Comparison of ENCODE assay signal across 3 cellular contexts in genomic region chr3:33914731-33915389, GRCh38.
TF ChIP-seq lines count a peak whose summit lies in the region.

No MANE protein-coding gene starts in this region.

TF ChIP-seq in SK-N-SH, 30 proteins besides CTCF, POLR2A, EP300 and RAD21 (continued from another document):
- TF ChIP-seq RCOR1 (IDR thresholded peaks at IDR 0.05; ENCODE audit: low read length) (no peak), POLR2AphosphoS5 (IDR thresholded peaks at IDR 0.05; ENCODE audit: low read depth, low read length) (no peak), ELF1 (IDR thresholded peaks at IDR 0.05) (no peak), TEAD4 (IDR thresholded peaks at IDR 0.05; ENCODE audit: borderline replicate concordance, insufficient read depth) (no peak), JUND (IDR thresholded peaks at IDR 0.05) (no peak), NFIC (IDR thresholded peaks at IDR 0.05; ENCODE audit: borderline replicate concordance) (no peak)
- TF ChIP-seq, protein P1, sequence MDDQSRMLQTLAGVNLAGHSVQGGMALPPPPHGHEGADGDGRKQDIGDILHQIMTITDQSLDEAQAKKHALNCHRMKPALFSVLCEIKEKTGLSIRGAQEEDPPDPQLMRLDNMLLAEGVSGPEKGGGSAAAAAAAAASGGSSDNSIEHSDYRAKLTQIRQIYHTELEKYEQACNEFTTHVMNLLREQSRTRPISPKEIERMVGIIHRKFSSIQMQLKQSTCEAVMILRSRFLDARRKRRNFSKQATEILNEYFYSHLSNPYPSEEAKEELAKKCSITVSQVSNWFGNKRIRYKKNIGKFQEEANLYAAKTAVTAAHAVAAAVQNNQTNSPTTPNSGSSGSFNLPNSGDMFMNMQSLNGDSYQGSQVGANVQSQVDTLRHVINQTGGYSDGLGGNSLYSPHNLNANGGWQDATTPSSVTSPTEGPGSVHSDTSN (IDR thresholded peaks at IDR 0.05) = no peak
- TF ChIP-seq, protein P2, sequence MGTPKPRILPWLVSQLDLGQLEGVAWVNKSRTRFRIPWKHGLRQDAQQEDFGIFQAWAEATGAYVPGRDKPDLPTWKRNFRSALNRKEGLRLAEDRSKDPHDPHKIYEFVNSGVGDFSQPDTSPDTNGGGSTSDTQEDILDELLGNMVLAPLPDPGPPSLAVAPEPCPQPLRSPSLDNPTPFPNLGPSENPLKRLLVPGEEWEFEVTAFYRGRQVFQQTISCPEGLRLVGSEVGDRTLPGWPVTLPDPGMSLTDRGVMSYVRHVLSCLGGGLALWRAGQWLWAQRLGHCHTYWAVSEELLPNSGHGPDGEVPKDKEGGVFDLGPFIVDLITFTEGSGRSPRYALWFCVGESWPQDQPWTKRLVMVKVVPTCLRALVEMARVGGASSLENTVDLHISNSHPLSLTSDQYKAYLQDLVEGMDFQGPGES (IDR thresholded peaks at IDR 0.05; ENCODE audit: low read depth, low read length) = no peak
TF ChIP-seq in SK-N-SH: peak in this region for 0.

TF ChIP-seq in SK-N-SH treated with all-trans-retinoic acid at 6 μM for 48 hours, 23 proteins besides CTCF, POLR2A, EP300 and RAD21 (continued from another document):
- TF ChIP-seq, protein P3, sequence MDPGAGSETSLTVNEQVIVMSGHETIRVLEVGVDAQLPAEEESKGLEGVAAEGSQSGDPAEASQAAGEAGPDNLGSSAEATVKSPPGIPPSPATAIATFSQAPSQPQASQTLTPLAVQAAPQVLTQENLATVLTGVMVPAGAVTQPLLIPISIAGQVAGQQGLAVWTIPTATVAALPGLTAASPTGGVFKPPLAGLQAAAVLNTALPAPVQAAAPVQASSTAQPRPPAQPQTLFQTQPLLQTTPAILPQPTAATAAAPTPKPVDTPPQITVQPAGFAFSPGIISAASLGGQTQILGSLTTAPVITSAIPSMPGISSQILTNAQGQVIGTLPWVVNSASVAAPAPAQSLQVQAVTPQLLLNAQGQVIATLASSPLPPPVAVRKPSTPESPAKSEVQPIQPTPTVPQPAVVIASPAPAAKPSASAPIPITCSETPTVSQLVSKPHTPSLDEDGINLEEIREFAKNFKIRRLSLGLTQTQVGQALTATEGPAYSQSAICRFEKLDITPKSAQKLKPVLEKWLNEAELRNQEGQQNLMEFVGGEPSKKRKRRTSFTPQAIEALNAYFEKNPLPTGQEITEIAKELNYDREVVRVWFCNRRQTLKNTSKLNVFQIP (CRISPR knock-in tag; IDR thresholded peaks at IDR 0.05; ENCODE audit: borderline replicate concordance, low read depth) = no peak
- TF ChIP-seq PPARA (CRISPR knock-in tag; IDR thresholded peaks at IDR 0.05; ENCODE audit: borderline replicate concordance) = no peak
- no peak for TF ChIP-seq BACH2 (CRISPR knock-in tag; IDR thresholded peaks at IDR 0.05; ENCODE audit: borderline replicate concordance)
- TF ChIP-seq, protein P4, sequence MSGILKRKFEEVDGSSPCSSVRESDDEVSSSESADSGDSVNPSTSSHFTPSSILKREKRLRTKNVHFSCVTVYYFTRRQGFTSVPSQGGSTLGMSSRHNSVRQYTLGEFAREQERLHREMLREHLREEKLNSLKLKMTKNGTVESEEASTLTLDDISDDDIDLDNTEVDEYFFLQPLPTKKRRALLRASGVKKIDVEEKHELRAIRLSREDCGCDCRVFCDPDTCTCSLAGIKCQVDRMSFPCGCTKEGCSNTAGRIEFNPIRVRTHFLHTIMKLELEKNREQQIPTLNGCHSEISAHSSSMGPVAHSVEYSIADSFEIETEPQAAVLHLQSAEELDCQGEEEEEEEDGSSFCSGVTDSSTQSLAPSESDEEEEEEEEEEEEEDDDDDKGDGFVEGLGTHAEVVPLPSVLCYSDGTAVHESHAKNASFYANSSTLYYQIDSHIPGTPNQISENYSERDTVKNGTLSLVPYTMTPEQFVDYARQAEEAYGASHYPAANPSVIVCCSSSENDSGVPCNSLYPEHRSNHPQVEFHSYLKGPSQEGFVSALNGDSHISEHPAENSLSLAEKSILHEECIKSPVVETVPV (CRISPR knock-in tag; IDR thresholded peaks at IDR 0.05) = no peak
- TF ChIP-seq ZFP30 (CRISPR knock-in tag; IDR thresholded peaks at IDR 0.05) = no peak
- TF ChIP-seq, protein P5, sequence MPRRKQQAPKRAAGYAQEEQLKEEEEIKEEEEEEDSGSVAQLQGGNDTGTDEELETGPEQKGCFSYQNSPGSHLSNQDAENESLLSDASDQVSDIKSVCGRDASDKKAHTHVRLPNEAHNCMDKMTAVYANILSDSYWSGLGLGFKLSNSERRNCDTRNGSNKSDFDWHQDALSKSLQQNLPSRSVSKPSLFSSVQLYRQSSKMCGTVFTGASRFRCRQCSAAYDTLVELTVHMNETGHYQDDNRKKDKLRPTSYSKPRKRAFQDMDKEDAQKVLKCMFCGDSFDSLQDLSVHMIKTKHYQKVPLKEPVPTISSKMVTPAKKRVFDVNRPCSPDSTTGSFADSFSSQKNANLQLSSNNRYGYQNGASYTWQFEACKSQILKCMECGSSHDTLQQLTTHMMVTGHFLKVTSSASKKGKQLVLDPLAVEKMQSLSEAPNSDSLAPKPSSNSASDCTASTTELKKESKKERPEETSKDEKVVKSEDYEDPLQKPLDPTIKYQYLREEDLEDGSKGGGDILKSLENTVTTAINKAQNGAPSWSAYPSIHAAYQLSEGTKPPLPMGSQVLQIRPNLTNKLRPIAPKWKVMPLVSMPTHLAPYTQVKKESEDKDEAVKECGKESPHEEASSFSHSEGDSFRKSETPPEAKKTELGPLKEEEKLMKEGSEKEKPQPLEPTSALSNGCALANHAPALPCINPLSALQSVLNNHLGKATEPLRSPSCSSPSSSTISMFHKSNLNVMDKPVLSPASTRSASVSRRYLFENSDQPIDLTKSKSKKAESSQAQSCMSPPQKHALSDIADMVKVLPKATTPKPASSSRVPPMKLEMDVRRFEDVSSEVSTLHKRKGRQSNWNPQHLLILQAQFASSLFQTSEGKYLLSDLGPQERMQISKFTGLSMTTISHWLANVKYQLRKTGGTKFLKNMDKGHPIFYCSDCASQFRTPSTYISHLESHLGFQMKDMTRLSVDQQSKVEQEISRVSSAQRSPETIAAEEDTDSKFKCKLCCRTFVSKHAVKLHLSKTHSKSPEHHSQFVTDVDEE (CRISPR knock-in tag; IDR thresholded peaks at IDR 0.05) = no peak
- TF ChIP-seq ZFP3 (CRISPR knock-in tag; IDR thresholded peaks at IDR 0.05) = no peak
- TF ChIP-seq OSR1 (CRISPR knock-in tag; IDR thresholded peaks at IDR 0.05) = no peak
- no peak for TF ChIP-seq ZC3H10 (CRISPR knock-in tag; IDR thresholded peaks at IDR 0.05)
- no peak for TF ChIP-seq GLIS3 (CRISPR knock-in tag; IDR thresholded peaks at IDR 0.05)
- TF ChIP-seq PATZ1 (CRISPR knock-in tag; IDR thresholded peaks at IDR 0.05; ENCODE audit: borderline replicate concordance) = no peak
- TF ChIP-seq ARNTL (CRISPR knock-in tag; IDR thresholded peaks at IDR 0.05; ENCODE audit: borderline replicate concordance, low read depth) = no peak
- no peak for TF ChIP-seq SNAI2 (CRISPR knock-in tag; IDR thresholded peaks at IDR 0.05)
- no peak for TF ChIP-seq RARB (CRISPR knock-in tag; IDR thresholded peaks at IDR 0.05)
- TF ChIP-seq TCF4 (CRISPR knock-in tag; IDR thresholded peaks at IDR 0.05; ENCODE audit: borderline replicate concordance) = no peak
- no peak for TF ChIP-seq ZNF8 (CRISPR knock-in tag; IDR thresholded peaks at IDR 0.05)
- TF ChIP-seq ISL1 (CRISPR knock-in tag; IDR thresholded peaks at IDR 0.05) = no peak
- TF ChIP-seq ZNF565 (CRISPR knock-in tag; conservative IDR thresholded peaks at IDR 0.05; ENCODE audit: low read depth) = no peak

TF ChIP-seq in K562, 482 proteins besides CTCF, POLR2A, EP300 and RAD21 (continued from another document and continues in another):
- TF ChIP-seq, protein P6, sequence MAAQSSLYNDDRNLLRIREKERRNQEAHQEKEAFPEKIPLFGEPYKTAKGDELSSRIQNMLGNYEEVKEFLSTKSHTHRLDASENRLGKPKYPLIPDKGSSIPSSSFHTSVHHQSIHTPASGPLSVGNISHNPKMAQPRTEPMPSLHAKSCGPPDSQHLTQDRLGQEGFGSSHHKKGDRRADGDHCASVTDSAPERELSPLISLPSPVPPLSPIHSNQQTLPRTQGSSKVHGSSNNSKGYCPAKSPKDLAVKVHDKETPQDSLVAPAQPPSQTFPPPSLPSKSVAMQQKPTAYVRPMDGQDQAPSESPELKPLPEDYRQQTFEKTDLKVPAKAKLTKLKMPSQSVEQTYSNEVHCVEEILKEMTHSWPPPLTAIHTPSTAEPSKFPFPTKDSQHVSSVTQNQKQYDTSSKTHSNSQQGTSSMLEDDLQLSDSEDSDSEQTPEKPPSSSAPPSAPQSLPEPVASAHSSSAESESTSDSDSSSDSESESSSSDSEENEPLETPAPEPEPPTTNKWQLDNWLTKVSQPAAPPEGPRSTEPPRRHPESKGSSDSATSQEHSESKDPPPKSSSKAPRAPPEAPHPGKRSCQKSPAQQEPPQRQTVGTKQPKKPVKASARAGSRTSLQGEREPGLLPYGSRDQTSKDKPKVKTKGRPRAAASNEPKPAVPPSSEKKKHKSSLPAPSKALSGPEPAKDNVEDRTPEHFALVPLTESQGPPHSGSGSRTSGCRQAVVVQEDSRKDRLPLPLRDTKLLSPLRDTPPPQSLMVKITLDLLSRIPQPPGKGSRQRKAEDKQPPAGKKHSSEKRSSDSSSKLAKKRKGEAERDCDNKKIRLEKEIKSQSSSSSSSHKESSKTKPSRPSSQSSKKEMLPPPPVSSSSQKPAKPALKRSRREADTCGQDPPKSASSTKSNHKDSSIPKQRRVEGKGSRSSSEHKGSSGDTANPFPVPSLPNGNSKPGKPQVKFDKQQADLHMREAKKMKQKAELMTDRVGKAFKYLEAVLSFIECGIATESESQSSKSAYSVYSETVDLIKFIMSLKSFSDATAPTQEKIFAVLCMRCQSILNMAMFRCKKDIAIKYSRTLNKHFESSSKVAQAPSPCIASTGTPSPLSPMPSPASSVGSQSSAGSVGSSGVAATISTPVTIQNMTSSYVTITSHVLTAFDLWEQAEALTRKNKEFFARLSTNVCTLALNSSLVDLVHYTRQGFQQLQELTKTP (IDR thresholded peaks at IDR 0.05; ENCODE audit: low read depth in 1 of 2, partially characterized antibody in 2 of 2) = no peak
- no peak for TF ChIP-seq PBX2 (CRISPR knock-in tag; IDR thresholded peaks at IDR 0.05; ENCODE audit: low read depth)
- peak; percentile 94 for TF ChIP-seq PBX2 (tag; conservative IDR thresholded peaks at IDR 0.05; ENCODE audit: low read depth)
- no peak for TF ChIP-seq ZNF445 (CRISPR knock-in tag; IDR thresholded peaks at IDR 0.05; ENCODE audit: low read depth)
- TF ChIP-seq HOXB6 (CRISPR knock-in tag; IDR thresholded peaks at IDR 0.05; ENCODE audit: borderline replicate concordance) = no peak
- TF ChIP-seq PHB (CRISPR knock-in tag; IDR thresholded peaks at IDR 0.05) = no peak
- peak; percentile 63 for TF ChIP-seq HDAC3 (IDR thresholded peaks at IDR 0.05; ENCODE audit: borderline replicate concordance, partially characterized antibody)
- no peak for TF ChIP-seq FOXA1 (IDR thresholded peaks at IDR 0.05; ENCODE audit: borderline replicate concordance)
- peak; percentile 47; the same call in 1 of the 2 replicates for TF ChIP-seq ZNF24 (IDR thresholded peaks at IDR 0.05)
- no peak for TF ChIP-seq ZNF282 (CRISPR knock-in tag; IDR thresholded peaks at IDR 0.05)
- TF ChIP-seq, protein P7, sequence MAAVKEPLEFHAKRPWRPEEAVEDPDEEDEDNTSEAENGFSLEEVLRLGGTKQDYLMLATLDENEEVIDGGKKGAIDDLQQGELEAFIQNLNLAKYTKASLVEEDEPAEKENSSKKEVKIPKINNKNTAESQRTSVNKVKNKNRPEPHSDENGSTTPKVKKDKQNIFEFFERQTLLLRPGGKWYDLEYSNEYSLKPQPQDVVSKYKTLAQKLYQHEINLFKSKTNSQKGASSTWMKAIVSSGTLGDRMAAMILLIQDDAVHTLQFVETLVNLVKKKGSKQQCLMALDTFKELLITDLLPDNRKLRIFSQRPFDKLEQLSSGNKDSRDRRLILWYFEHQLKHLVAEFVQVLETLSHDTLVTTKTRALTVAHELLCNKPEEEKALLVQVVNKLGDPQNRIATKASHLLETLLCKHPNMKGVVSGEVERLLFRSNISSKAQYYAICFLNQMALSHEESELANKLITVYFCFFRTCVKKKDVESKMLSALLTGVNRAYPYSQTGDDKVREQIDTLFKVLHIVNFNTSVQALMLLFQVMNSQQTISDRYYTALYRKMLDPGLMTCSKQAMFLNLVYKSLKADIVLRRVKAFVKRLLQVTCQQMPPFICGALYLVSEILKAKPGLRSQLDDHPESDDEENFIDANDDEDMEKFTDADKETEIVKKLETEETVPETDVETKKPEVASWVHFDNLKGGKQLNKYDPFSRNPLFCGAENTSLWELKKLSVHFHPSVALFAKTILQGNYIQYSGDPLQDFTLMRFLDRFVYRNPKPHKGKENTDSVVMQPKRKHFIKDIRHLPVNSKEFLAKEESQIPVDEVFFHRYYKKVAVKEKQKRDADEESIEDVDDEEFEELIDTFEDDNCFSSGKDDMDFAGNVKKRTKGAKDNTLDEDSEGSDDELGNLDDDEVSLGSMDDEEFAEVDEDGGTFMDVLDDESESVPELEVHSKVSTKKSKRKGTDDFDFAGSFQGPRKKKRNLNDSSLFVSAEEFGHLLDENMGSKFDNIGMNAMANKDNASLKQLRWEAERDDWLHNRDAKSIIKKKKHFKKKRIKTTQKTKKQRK (IDR thresholded peaks at IDR 0.05; ENCODE audit: borderline replicate concordance, low read depth, low read length) = no peak
- TF ChIP-seq, protein P8, sequence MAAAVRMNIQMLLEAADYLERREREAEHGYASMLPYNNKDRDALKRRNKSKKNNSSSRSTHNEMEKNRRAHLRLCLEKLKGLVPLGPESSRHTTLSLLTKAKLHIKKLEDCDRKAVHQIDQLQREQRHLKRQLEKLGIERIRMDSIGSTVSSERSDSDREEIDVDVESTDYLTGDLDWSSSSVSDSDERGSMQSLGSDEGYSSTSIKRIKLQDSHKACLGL (CRISPR knock-in tag; IDR thresholded peaks at IDR 0.05; ENCODE audit: borderline replicate concordance, poor library complexity, severe bottlenecking) = no peak
- TF ChIP-seq MCM2 (IDR thresholded peaks at IDR 0.05; ENCODE audit: low read depth) = no peak
- TF ChIP-seq ZFPM2 (CRISPR knock-in tag; IDR thresholded peaks at IDR 0.05) = no peak
